In genomic region chr1:89873757-89874156, GRCh38 we compare ENCODE assay signal across 12 cellular contexts. TPM values are rescaled to one million over a fixed set of nuclear protein-coding genes. Genes with fewer than 3 reads are reported as not detected.
DNase-seq lines count a peak whose midpoint lies in the region; ATAC-seq and TF ChIP-seq lines count a peak whose summit lies in the region.
"Had no signal": no experiment of that assay in that cellular context is flagged by ENCODE, and none has a peak within 500 bp of the region (broad histone marks: within the 10 kb centered on the region; RNA-seq: fewer than 3 reads in every experiment).

No MANE protein-coding gene starts in this region.

- H3K4me3 Mint-ChIP-seq in CD8-positive, alpha-beta T cell: no peak overlapping the region
- H3K4me3 Mint-ChIP-seq: dendritic cell treated with granulocyte-macrophage colony-stimulating factor and Interleukin-4, amounts not matched to agents 40 ng/mL and 50 ng/mL, for 4 days had no signal

- no peak overlapping the region for H3K4ac ChIP-seq in mesendoderm (ENCODE audit: low read depth, low read length)

- no peak for TF ChIP-seq CTCF in CD8-positive, alpha-beta T cell (IDR thresholded peaks at IDR 0.05)

- no peak overlapping the region for H3K27ac ChIP-seq in CD8-positive, alpha-beta T cell (ENCODE audit: low read depth, low read length)
- no peak overlapping the region for H3K27ac ChIP-seq in mesendoderm (ENCODE audit: low read depth, low read length)

- no peaks in the 10 kb centered on the region for H3K9me3 Mint-ChIP-seq in CD8-positive, alpha-beta T cell
- H3K9me3 Mint-ChIP-seq: dendritic cell treated with granulocyte-macrophage colony-stimulating factor and Interleukin-4, amounts not matched to agents 40 ng/mL and 50 ng/mL, for 4 days had no signal

- no peak overlapping the region for H4K8ac ChIP-seq in mesendoderm (ENCODE audit: low read depth, low read length)

- POLR2A ChIA-PET in CD8-positive, alpha-beta T cell (lab: Charles Lee): interaction anchor here (1.0 kb wide), 1 partner anchor 10 kb away, joined by 3 read pairs; no protein-coding TSS in a partner anchor

- H3K23ac ChIP-seq in mesendoderm (ENCODE audit: low read length): no peak overlapping the region

- H3K4me2 ChIP-seq in mesendoderm (ENCODE audit: low read length): no peak overlapping the region

- no peak overlapping the region for H3K4me3 ChIP-seq in CD8-positive, alpha-beta T cell (ENCODE audit: low read depth, low read length)
- no peak overlapping the region for H3K4me3 ChIP-seq in mesendoderm (ENCODE audit: low read length)

- intact Hi-C loops in CD8-positive, alpha-beta T cell (cut with DNase I, micrococcal nuclease): loop anchor here in 1 of 2 experiments (10.0 kb wide), 1 partner anchor 809 kb away; the partner anchor contains the start of gene GBP1

- H4K5ac ChIP-seq in mesendoderm (ENCODE audit: low read length): no peak overlapping the region

- no peaks in the 10 kb centered on the region for H3K27me3 Mint-ChIP-seq in CD8-positive, alpha-beta T cell (ENCODE audit: low read depth)
- H3K27me3 Mint-ChIP-seq: dendritic cell treated with granulocyte-macrophage colony-stimulating factor and Interleukin-4, amounts not matched to agents 40 ng/mL and 50 ng/mL, for 4 days had no signal

- H3K27ac Mint-ChIP-seq in CD8-positive, alpha-beta T cell: peak overlapping the region; percentile 15
- H3K27ac Mint-ChIP-seq: dendritic cell treated with granulocyte-macrophage colony-stimulating factor and Interleukin-4, amounts not matched to agents 40 ng/mL and 50 ng/mL, for 4 days had no signal

- H2AK5ac ChIP-seq in mesendoderm (ENCODE audit: low read length): no peak overlapping the region

- H3K4me1 Mint-ChIP-seq in CD8-positive, alpha-beta T cell (ENCODE audit: low read depth): peaks cover 80% of the 10 kb centered on the region

- H3K36me3 ChIP-seq in CD8-positive, alpha-beta T cell (ENCODE audit: insufficient read depth, low read length): no peaks in the 10 kb centered on the region
- no peaks in the 10 kb centered on the region for H3K36me3 ChIP-seq in mesendoderm (ENCODE audit: control insufficient read depth, insufficient read depth, low read length)

- H3K18ac ChIP-seq in mesendoderm (ENCODE audit: low read length): no peak overlapping the region

- no peak for DNase-seq in CD8-positive, alpha-beta T cell
- DNase-seq in MV-4-11 (lab: John Stamatoyannopoulos, UW) (peak; percentile 18), dermis microvascular lymphatic vessel endothelial cell (ENCODE audit: low read depth in 2 of 2) (peak; percentile 64 to 83), mesendoderm (peak; percentile 62), NCI-H345 (lab: John Stamatoyannopoulos, UW) (no peak), activated gamma-delta T cell treated with Interleukin-2 at 50 U/mL for 16 hours (no peak)
- no peak for DNase-seq in activated CD4-positive, alpha-beta T cell treated with anti-CD3 and anti-CD28 coated beads for 4 hours
- DNase-seq: islet precursor cell, NCI-H2107, retina had no signal

- CTCF ChIA-PET in CD8-positive, alpha-beta T cell (lab: Charles Lee): interaction anchor here (1.0 to 1.9 kb wide), 2 partner anchors 30 to 69 kb away, joined by 3 to 5 read pairs; no protein-coding TSS in a partner anchor

- ATAC-seq in CD8-positive, alpha-beta T cell: no peak
- ATAC-seq in GM21723 (IDR thresholded peaks at IDR 0.05; ENCODE audit: unreplicated experiment): no peak

- peaks cover 45% of the 10 kb centered on the region for H3K36me3 Mint-ChIP-seq in CD8-positive, alpha-beta T cell

- no peak overlapping the region for H2BK5ac ChIP-seq in mesendoderm (ENCODE audit: low read length)

- no peak overlapping the region for H2BK15ac ChIP-seq in mesendoderm (replicated peaks; ENCODE audit: low read depth)

- no peaks in the 10 kb centered on the region for H3K9me3 ChIP-seq in CD8-positive, alpha-beta T cell (ENCODE audit: low read length)

- H3K9ac ChIP-seq in mesendoderm (ENCODE audit: low read length): no peak overlapping the region

- H3K79me1 ChIP-seq in mesendoderm (ENCODE audit: low read length): no peaks in the 10 kb centered on the region

- H3K56ac ChIP-seq in mesendoderm (ENCODE audit: low read length): no peak overlapping the region

- no peak overlapping the region for H2BK120ac ChIP-seq in mesendoderm (ENCODE audit: low read depth, low read length)

- peaks cover 38% of the 10 kb centered on the region for H3K4me1 ChIP-seq in CD8-positive, alpha-beta T cell (ENCODE audit: insufficient read depth, low read length)
- H3K4me1 ChIP-seq in mesendoderm (ENCODE audit: control insufficient read depth, low read depth, low read length): no peaks in the 10 kb centered on the region

- no CpG with 5 or more reads among the region's 3 CpGs for WGBS in mesendoderm (ENCODE audit: extremely low coverage, insufficient coverage, low lambda C conversion rate)

- H3K79me2 ChIP-seq in mesendoderm (ENCODE audit: control insufficient read depth, insufficient read depth, low read length): no peaks in the 10 kb centered on the region

- H3K27me3 ChIP-seq in CD8-positive, alpha-beta T cell (ENCODE audit: insufficient read depth, low read length): no peaks in the 10 kb centered on the region
- H3K27me3 ChIP-seq in mesendoderm (ENCODE audit: insufficient read depth, low read length, poor library complexity): no peaks in the 10 kb centered on the region

RNA-seq across cellular contexts. Expression of gene LRRC8D, which starts 52.9 kb away (rescaled TPM):
- 10 to 100 TPM; 14.2 to 16.9 TPM for total RNA-seq in CD8-positive, alpha-beta T cell
- 8.3 and 10.0 TPM in 2 replicates for total RNA-seq in dermis microvascular lymphatic vessel endothelial cell
- 30.1 TPM for polyA plus RNA-seq in mesendoderm (2013, experiment 1 of 2)
- 30.3 TPM for polyA plus RNA-seq in mesendoderm (2013, experiment 2 of 2)

Comparison
In these comparisons a context has a peak if more than half of its experiments do, and no peak if none do; other contexts are left out.
1. DNase-seq: peak in MV-4-11 (single experiment), dermis microvascular lymphatic vessel endothelial cell (2 of 2) and mesendoderm (single experiment); none in CD8-positive, alpha-beta T cell (0 of 7), NCI-H345 (single experiment), activated CD4-positive, alpha-beta T cell treated with anti-CD3 and anti-CD28 coated beads for 4 hours (0 of 2) and activated gamma-delta T cell treated with Interleukin-2 at 50 U/mL for 16 hours (single experiment).